8 cellular contexts compared by ENCODE assay signal in genomic region chr17:28807925-28808641, GRCh38. TPM values are rescaled to one million over a fixed set of nuclear protein-coding genes. Genes with fewer than 3 reads are reported as not detected.
DNase-seq lines count a peak whose midpoint lies in the region; ATAC-seq and TF ChIP-seq lines count a peak whose summit lies in the region.

No MANE protein-coding gene starts in this region.

- H3K4me1 ChIP-seq in BLaER1 (peaks cover 40% of the 10 kb centered on the region), IMR-90 (ENCODE audit: control insufficient read depth, insufficient read depth, low read length) (peaks cover 10% of the 10 kb centered on the region; the same call in 1 of the 2 replicates), gastrocnemius medialis (peaks cover 43 to 53% of the 10 kb centered on the region in 2 donors)

- dilution Hi-C loops in IMR-90 (cut with HindIII; ENCODE audit: low sequenced_read_pairs, unreplicated experiment): no loop called here

- H3K14ac ChIP-seq in IMR-90 (replicated peaks; ENCODE audit: low read depth, low read length): 0 out of 2 replicates have a peak overlapping the region, but pooled peaks have one; percentile 8

- H2BK120ac ChIP-seq in IMR-90 (ENCODE audit: low read depth, low read length): no peak overlapping the region; the same call in 1 of the 2 replicates

- no peak overlapping the region for H3K9ac ChIP-seq in BLaER1
- H3K9ac ChIP-seq in IMR-90 (ENCODE audit: low read depth, low read length): no peak overlapping the region

- peak; percentile 92 for DNase-seq in IMR-90
- no peak for DNase-seq in WERI-Rb-1
- peak; percentile 65 for DNase-seq in glomerular visceral epithelial cell (ENCODE audit: extremely low spot score)
- peak; percentile 37 to 40 for DNase-seq in gastrocnemius medialis
- no peak for DNase-seq in activated CD4-positive, alpha-beta T cell treated with anti-CD3 and anti-CD28 coated beads, Interleukin-2, amount 50 U/mL, for 48 hours
- no peak for DNase-seq in activated T-cell treated with anti-CD3 and anti-CD28 coated beads, Interleukin-2, amount 50 U/mL, for 1 hour

- CTCF ChIA-PET in IMR-90 (lab: Yijun Ruan, JAX): interaction anchor here (1.2 kb wide), 1 partner anchor 44 kb away, joined by 5 read pairs; no protein-coding TSS in a partner anchor

- TF ChIP-seq RAD21 in IMR-90 (IDR thresholded peaks at IDR 0.05; ENCODE audit: low read length): no peak

- in situ Hi-C loops in IMR-90 (cut with MboI; ENCODE audit: low sequenced_read_pairs) (no loop called here), gastrocnemius medialis (cut with MboI; ENCODE audit: low sequenced_read_pairs in 4 of 4) (no loop called here)

- H3K27me3 ChIP-seq in BLaER1 (no peaks in the 10 kb centered on the region), IMR-90 (ENCODE audit: control insufficient read depth, insufficient read depth, low read length) (no peaks in the 10 kb centered on the region), WERI-Rb-1 (ENCODE audit: insufficient read depth, low read depth, severe bottlenecking) (no peaks in the 10 kb centered on the region), gastrocnemius medialis (no peaks in the 10 kb centered on the region)

- peak overlapping the region; percentile 11 for H3K4me2 ChIP-seq in BLaER1
- peak overlapping the region; percentile 89; the same call in 1 of the 2 replicates for H3K4me2 ChIP-seq in IMR-90 (ENCODE audit: low read depth, low read length)

- peaks cover 25 to 81% of the 10 kb centered on the region in 2 experiments for H3K79me1 ChIP-seq in IMR-90 (ENCODE audit: low read depth in 1 of 2, low read length in 2 of 2)

- 0 out of 3 replicates have a peak overlapping the region, but pooled peaks have one; percentile 3 for H2BK15ac ChIP-seq in IMR-90 (ENCODE audit: low read depth, low read length)

- peak overlapping the region; percentile 12; the same call in 1 of the 2 replicates for H2AK5ac ChIP-seq in IMR-90 (ENCODE audit: low read depth, low read length)

- H3K27ac ChIP-seq in BLaER1 (no peak overlapping the region), IMR-90 (ENCODE audit: insufficient read depth, low read length) (peak overlapping the region; percentile 75; the same call in 1 of the 2 replicates), WERI-Rb-1 (peak overlapping the region; percentile 29), gastrocnemius medialis (peak overlapping the region; percentile 93 to 94 (median 94))

- no peak overlapping the region for H3K4me3 ChIP-seq in BLaER1
- H3K4me3 ChIP-seq in IMR-90 (ENCODE audit: insufficient read depth, low read depth, low read length): no peak overlapping the region
- H3K4me3 ChIP-seq in WERI-Rb-1 (ENCODE audit: low read depth, low read length): peak overlapping the region; percentile 2
- peak overlapping the region; percentile 2 to 21 (median 9) for H3K4me3 ChIP-seq in gastrocnemius medialis

- POLR2A ChIA-PET in IMR-90 (lab: Charles Lee; ENCODE audit: unreplicated experiment): no interaction called here

- BruUV-seq in IMR-90 (replicated peaks; lab: Mats Ljungman, UMichigan): no TSS peak

- H3K23ac ChIP-seq in IMR-90 (ENCODE audit: low read depth, low read length): no peak overlapping the region; the same call in 1 of the 2 replicates

- no peak overlapping the region for H2AK9ac ChIP-seq in IMR-90 (replicated peaks; ENCODE audit: low read depth, low read length, poor library complexity)

- peaks cover 10% of the 10 kb centered on the region for H3K9me1 ChIP-seq in IMR-90 (ENCODE audit: insufficient read depth, low read length)

- peak overlapping the region; percentile 11; the same call in 1 of the 2 replicates for H3K4ac ChIP-seq in IMR-90 (ENCODE audit: low read depth, low read length)

- TF ChIP-seq CTCF in IMR-90 (conservative IDR thresholded peaks at IDR 0.05; ENCODE audit: low read depth, low read length) (no peak), WERI-Rb-1 (IDR thresholded peaks at IDR 0.05; ENCODE audit: low read depth, low read length) (no peak), gastrocnemius medialis (IDR thresholded peaks at IDR 0.05 in 4 of 5, conservative IDR thresholded peaks at IDR 0.05 in 1 of 5) (no peak)

- intact Hi-C loops in IMR-90 (cut with micrococcal nuclease): no loop called here
- intact Hi-C loops in gastrocnemius medialis (cut with DNase I; ENCODE audit: low total_unique reads): loop anchor here (5.0 kb wide), 1 partner anchor 46 kb away; no protein-coding TSS in a partner anchor

- no peak overlapping the region; the same call in 1 of the 2 replicates for H4K5ac ChIP-seq in IMR-90 (ENCODE audit: low read depth, low read length)

- WGBS in IMR-90 (ENCODE audit: extremely low coverage in 2 of 2, insufficient read length in 1 of 2), 2 experiments: no CpG with 5 or more reads among the region's 2 CpGs

- H3K18ac ChIP-seq in IMR-90 (ENCODE audit: low read depth, low read length): peak overlapping the region; percentile 60; the same call in 1 of the 2 replicates

- H3K36me3 ChIP-seq in BLaER1: peaks cover 47% of the 10 kb centered on the region
- peaks cover 7% of the 10 kb centered on the region; the same call in 1 of the 2 replicates for H3K36me3 ChIP-seq in IMR-90 (ENCODE audit: control insufficient read depth, insufficient read depth, low read length)
- peaks cover 33% of the 10 kb centered on the region for H3K36me3 ChIP-seq in WERI-Rb-1
- peaks cover 0 to 20% of the 10 kb centered on the region in 2 donors for H3K36me3 ChIP-seq in gastrocnemius medialis

- no peak overlapping the region for H4K91ac ChIP-seq in IMR-90 (ENCODE audit: insufficient read depth, low read depth, low read length)

- H3K9me3 ChIP-seq in BLaER1: no peaks in the 10 kb centered on the region
- no peaks in the 10 kb centered on the region for H3K9me3 ChIP-seq in IMR-90 (ENCODE audit: control insufficient read depth, insufficient read depth, low read length)
- H3K9me3 ChIP-seq in WERI-Rb-1 (ENCODE audit: severe bottlenecking): no peaks in the 10 kb centered on the region
- H3K9me3 ChIP-seq in gastrocnemius medialis: no peaks in the 10 kb centered on the region

- peak overlapping the region; percentile 13; the same call in 1 of the 2 replicates for H3K56ac ChIP-seq in IMR-90 (ENCODE audit: extremely low read depth, insufficient read depth, low read length)

- H4K8ac ChIP-seq in IMR-90 (ENCODE audit: low read depth in 2 of 2, low read length in 2 of 2): peak overlapping the region in 1 of 2 experiments; percentile 39; a peak in 1 of 4 replicates

- H2BK20ac ChIP-seq in IMR-90 (ENCODE audit: low read depth, low read length): no peak overlapping the region

- ATAC-seq in IMR-90 (ENCODE audit: low read depth): peak; percentile 12
- ATAC-seq in gastrocnemius medialis: peak; percentile 31 to 63
- no peak for ATAC-seq in HG02588 (IDR thresholded peaks at IDR 0.05; ENCODE audit: unreplicated experiment)

- TF ChIP-seq POLR2A in IMR-90 (IDR thresholded peaks at IDR 0.05; ENCODE audit: low read depth, low read length): no peak
- TF ChIP-seq POLR2A in gastrocnemius medialis (IDR thresholded peaks at IDR 0.05): peak in 1 of 2 donors; percentile 59

- H4K20me1 ChIP-seq in BLaER1: peaks cover 51% of the 10 kb centered on the region
- peaks cover 48% of the 10 kb centered on the region for H4K20me1 ChIP-seq in IMR-90 (ENCODE audit: insufficient read depth, low read length)

- H2AFZ ChIP-seq in IMR-90 (replicated peaks; ENCODE audit: low read length, poor library complexity): no peak overlapping the region

- H2BK5ac ChIP-seq in IMR-90 (ENCODE audit: low read depth, low read length, poor library complexity, severe bottlenecking): peak overlapping the region; percentile 75

TF ChIP-seq in IMR-90, 13 proteins besides CTCF, POLR2A, EP300 and RAD21:
- TF ChIP-seq, protein P1, sequence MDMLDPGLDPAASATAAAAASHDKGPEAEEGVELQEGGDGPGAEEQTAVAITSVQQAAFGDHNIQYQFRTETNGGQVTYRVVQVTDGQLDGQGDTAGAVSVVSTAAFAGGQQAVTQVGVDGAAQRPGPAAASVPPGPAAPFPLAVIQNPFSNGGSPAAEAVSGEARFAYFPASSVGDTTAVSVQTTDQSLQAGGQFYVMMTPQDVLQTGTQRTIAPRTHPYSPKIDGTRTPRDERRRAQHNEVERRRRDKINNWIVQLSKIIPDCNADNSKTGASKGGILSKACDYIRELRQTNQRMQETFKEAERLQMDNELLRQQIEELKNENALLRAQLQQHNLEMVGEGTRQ (IDR thresholded peaks at IDR 0.05; ENCODE audit: low read depth, low read length): no peak
- TF ChIP-seq BHLHE40 (IDR thresholded peaks at IDR 0.05; ENCODE audit: low read depth, low read length) (no peak), MAZ (IDR thresholded peaks at IDR 0.05; ENCODE audit: borderline replicate concordance, low read depth, low read length) (0 out of 2 replicates have a peak, but pooled peaks have one; percentile 5), CHD1 (IDR thresholded peaks at IDR 0.05; ENCODE audit: low read depth, low read length) (no peak), MXI1 (IDR thresholded peaks at IDR 0.05; ENCODE audit: borderline replicate concordance, low read depth, low read length) (no peak), FOS (IDR thresholded peaks at IDR 0.05; ENCODE audit: low read depth, low read length) (no peak), CEBPB (IDR thresholded peaks at IDR 0.05; ENCODE audit: low read depth, low read length) (peak; percentile 19; the same call in 1 of the 2 replicates), RCOR1 (IDR thresholded peaks at IDR 0.05; ENCODE audit: insufficient replicate concordance, low read length) (no peak), MAFK (IDR thresholded peaks at IDR 0.05; ENCODE audit: low read depth, low read length) (no peak), NFE2L2 (IDR thresholded peaks at IDR 0.05; ENCODE audit: low read depth, low read length) (no peak)
- TF ChIP-seq, protein P2, sequence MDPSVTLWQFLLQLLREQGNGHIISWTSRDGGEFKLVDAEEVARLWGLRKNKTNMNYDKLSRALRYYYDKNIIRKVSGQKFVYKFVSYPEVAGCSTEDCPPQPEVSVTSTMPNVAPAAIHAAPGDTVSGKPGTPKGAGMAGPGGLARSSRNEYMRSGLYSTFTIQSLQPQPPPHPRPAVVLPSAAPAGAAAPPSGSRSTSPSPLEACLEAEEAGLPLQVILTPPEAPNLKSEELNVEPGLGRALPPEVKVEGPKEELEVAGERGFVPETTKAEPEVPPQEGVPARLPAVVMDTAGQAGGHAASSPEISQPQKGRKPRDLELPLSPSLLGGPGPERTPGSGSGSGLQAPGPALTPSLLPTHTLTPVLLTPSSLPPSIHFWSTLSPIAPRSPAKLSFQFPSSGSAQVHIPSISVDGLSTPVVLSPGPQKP (IDR thresholded peaks at IDR 0.05; ENCODE audit: borderline replicate concordance, low read depth, low read length): no peak

RNA-seq across cellular contexts. Expression of gene FAM222B, which starts 34.5 kb away (rescaled TPM):
- total RNA-seq in IMR-90 (2012; rRNA removed) (2.2 and 2.5 TPM in 2 replicates), gastrocnemius medialis (10 to 100 TPM; 36.2 to 82.6 (median 66.8) TPM)
- polyA plus RNA-seq in IMR-90 (2012; rRNA removed): 10.8 and 11.4 TPM in 2 replicates
- 9.8 and 15.2 TPM in 2 replicates for polyA plus RNA-seq in IMR-90 (2012; cell fraction: cytosol; rRNA removed)
- 26.2 and 26.3 TPM in 2 replicates for polyA plus RNA-seq in IMR-90 (2012; cell fraction: nucleus; rRNA removed; ENCODE audit: low replicate concordance)

RNA-seq across cellular contexts. Expression of gene ERAL1, which starts 46.7 kb away (rescaled TPM):
- 25.8 and 34.1 TPM in 2 replicates for total RNA-seq in IMR-90 (2012; rRNA removed)
- 62.3 and 71.3 TPM in 2 replicates for polyA plus RNA-seq in IMR-90 (2012; rRNA removed)
- 66.0 and 115 TPM in 2 replicates for polyA plus RNA-seq in IMR-90 (2012; cell fraction: cytosol; rRNA removed)
- 53.6 and 107 TPM in 2 replicates for polyA plus RNA-seq in IMR-90 (2012; cell fraction: nucleus; rRNA removed; ENCODE audit: low replicate concordance)
- 10 to 100 TPM; 35.1 to 69.2 (median 64.1) TPM for total RNA-seq in gastrocnemius medialis

Comparison
In these comparisons a context has a peak if more than half of its experiments do, and no peak if none do; other contexts are left out.
1. H3K4me3 ChIP-seq: peak in WERI-Rb-1 (single experiment) and gastrocnemius medialis (4 of 4); none in BLaER1 (single experiment) and IMR-90 (single experiment).
2. DNase-seq: peak in IMR-90 (single experiment), glomerular visceral epithelial cell (single experiment) and gastrocnemius medialis (2 of 2); none in WERI-Rb-1 (single experiment), activated CD4-positive, alpha-beta T cell treated with anti-CD3 and anti-CD28 coated beads, Interleukin-2, amount 50 U/mL, for 48 hours (0 of 2) and activated T-cell treated with anti-CD3 and anti-CD28 coated beads, Interleukin-2, amount 50 U/mL, for 1 hour (single experiment).
3. RNA of gene FAM222B, which starts 34.5 kb away (total RNA-seq): 36.2 to 82.6 TPM in gastrocnemius medialis; 2.2 to 2.5 TPM in IMR-90; every median in the first group is over 10 times any median in the second.